9 cellular contexts compared by ENCODE assay signal in the genomic region with DNA sequence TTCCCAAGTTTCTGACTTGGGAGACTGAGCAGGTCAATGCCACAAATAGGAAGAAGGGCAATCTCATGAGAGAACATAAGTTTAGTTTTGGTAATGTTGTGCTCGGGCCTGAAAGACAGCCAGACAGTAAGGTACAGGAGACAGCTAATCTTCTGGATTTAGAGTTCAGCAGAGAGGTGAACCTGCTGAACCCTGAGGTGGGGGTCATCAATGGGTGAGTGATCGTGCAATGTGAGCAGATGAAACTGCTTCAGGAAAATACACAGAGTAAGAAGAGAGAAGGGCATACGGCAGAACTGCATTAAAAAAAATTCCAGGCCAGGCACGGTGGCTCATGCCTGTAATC. TPM values are rescaled to one million over a fixed set of nuclear protein-coding genes. Genes with fewer than 3 reads are reported as not detected.
A peak's percentile ranks its signal among the peaks of the same experiment; 100 is the strongest.
DNase-seq lines count a peak whose midpoint lies in the region; ATAC-seq and TF ChIP-seq lines count a peak whose summit lies in the region.
"Had no signal": no experiment of that assay in that cellular context is flagged by ENCODE, and none has a peak within 500 bp of the region (broad histone marks: within the 10 kb centered on the region; RNA-seq: fewer than 3 reads in every experiment).

No MANE protein-coding gene starts in this region.

- peaks cover 4% of the 10 kb centered on the region; the same call in 1 of the 2 replicates for H3K9me3 Mint-ChIP-seq in WTC11

- peak overlapping the region in 1 of 2 experiments; percentile 74 for H3K18ac ChIP-seq in mesenchymal stem cell (ENCODE audit: low read depth in 1 of 2, low read length in 2 of 2)

- peaks cover 22% of the 10 kb centered on the region for H3K36me3 Mint-ChIP-seq in WTC11

- TF ChIP-seq CTCF in A673 (conservative IDR thresholded peaks at IDR 0.05; ENCODE audit: low read depth, low read length) (no peak), WTC11 (IDR thresholded peaks at IDR 0.05) (no peak), GM10266 (IDR thresholded peaks at IDR 0.05; ENCODE audit: control insufficient read depth, insufficient read depth, low read depth, missing control alignments) (no peak)

- no peak overlapping the region for H2BK12ac ChIP-seq in mesenchymal stem cell (ENCODE audit: low read length in 2 of 2)

- peak overlapping the region; percentile 3 for H3K4me2 ChIP-seq in mesenchymal stem cell (ENCODE audit: low read length, poor library complexity, severe bottlenecking)

- peak; percentile 4 for ATAC-seq in GM21515 (IDR thresholded peaks at IDR 0.05; ENCODE audit: unreplicated experiment)
- no peak for ATAC-seq in WTC11
- ATAC-seq in GM18519 (IDR thresholded peaks at IDR 0.05; ENCODE audit: low FRiP score, unreplicated experiment), result no peak

- no peak overlapping the region for H2BK15ac ChIP-seq in mesenchymal stem cell (ENCODE audit: low read depth, poor library complexity, severe bottlenecking)

- H2AK5ac ChIP-seq in mesenchymal stem cell (ENCODE audit: low read length, severe bottlenecking), result no peak overlapping the region

- POLR2A ChIA-PET in A673 (lab: Charles Lee; ENCODE audit: low non-redundant PET), result no interaction called here
- POLR2A ChIA-PET in WTC11 (lab: Charles Lee), result no interaction called here

- peak overlapping the region; percentile 93 for H3K9ac ChIP-seq in mesenchymal stem cell (ENCODE audit: low read length)

- H3K4me1 Mint-ChIP-seq in WTC11, result peaks cover 5% of the 10 kb centered on the region

- H3K27me3 ChIP-seq in A673 (replicated peaks; ENCODE audit: insufficient read depth, low read depth, low read length, poor library complexity), result no peaks in the 10 kb centered on the region
- no peaks in the 10 kb centered on the region for H3K27me3 ChIP-seq in mesenchymal stem cell (ENCODE audit: control insufficient read depth in 1 of 2, insufficient read depth in 1 of 2, low read length in 2 of 2)
- H3K27me3 ChIP-seq: neutrophil had no signal

- no peak overlapping the region for H2AFZ ChIP-seq in mesenchymal stem cell (ENCODE audit: low read depth, low read length)

- H3K79me1 ChIP-seq in mesenchymal stem cell (replicated peaks; ENCODE audit: low read length, poor library complexity, severe bottlenecking), result peaks cover 15% of the 10 kb centered on the region

- peak overlapping the region; percentile 78 for H3K27ac Mint-ChIP-seq in WTC11

- no TSS peak for BruUV-seq in A673 (replicated peaks; lab: Mats Ljungman, UMichigan)

- CTCF ChIA-PET in A673 (lab: Charles Lee), result no interaction called here
- CTCF ChIA-PET in WTC11 (lab: Charles Lee), result no interaction called here

- DNase-seq in A673 (ENCODE audit: low spot score), result no peak
- no peak for DNase-seq in WTC11 (ENCODE audit: low spot score)
- DNase-seq in mesenchymal stem cell, result no peak
- no peak for DNase-seq in GM10266 (ENCODE audit: extremely low spot score)
- no peak for DNase-seq in HuH-7.5 (ENCODE audit: low spot score)
- DNase-seq in hypothalamus (lab: John Stamatoyannopoulos, UW), result no peak

- no peak overlapping the region for H3K14ac ChIP-seq in mesenchymal stem cell (ENCODE audit: low read length in 2 of 2)

- intact Hi-C loops in A673 (cut with micrococcal nuclease; ENCODE audit: unreplicated experiment), result no loop called here

- no peak overlapping the region for H3K4me3 Mint-ChIP-seq in WTC11

- H3K4me1 ChIP-seq in A673 (ENCODE audit: insufficient read depth, low read length, poor library complexity, severe bottlenecking), result peaks cover 12% of the 10 kb centered on the region
- peaks cover 3% of the 10 kb centered on the region for H3K4me1 ChIP-seq in mesenchymal stem cell (ENCODE audit: control insufficient read depth, insufficient read depth, low read depth, low read length)

- H3K36me3 ChIP-seq in A673 (ENCODE audit: insufficient read depth, low read length, poor library complexity, severe bottlenecking), result no peaks in the 10 kb centered on the region
- H3K36me3 ChIP-seq in mesenchymal stem cell (ENCODE audit: control insufficient read depth in 1 of 2, insufficient read depth in 2 of 2, low read depth in 1 of 2, low read length in 2 of 2), result peaks cover 2 to 16% of the 10 kb centered on the region in 2 experiments

- WGBS in mesenchymal stem cell, result 84% methylated on average over 4 of the region's 4 CpGs

- H2BK5ac ChIP-seq in mesenchymal stem cell (ENCODE audit: low read depth, low read length, poor library complexity, severe bottlenecking), result no peak overlapping the region

- H3K27ac ChIP-seq in A673 (ENCODE audit: low read depth, low read length, poor library complexity, severe bottlenecking), result peak overlapping the region; percentile 82
- peak overlapping the region; percentile 37 for H3K27ac ChIP-seq in mesenchymal stem cell (ENCODE audit: low read length, poor library complexity, severe bottlenecking)
- H3K27ac ChIP-seq: neutrophil had no signal

- H3K23ac ChIP-seq in mesenchymal stem cell (ENCODE audit: low read length in 2 of 2), result no peak overlapping the region

- H4K8ac ChIP-seq in mesenchymal stem cell (ENCODE audit: low read length), result no peak overlapping the region

- no peaks in the 10 kb centered on the region for H3K9me3 ChIP-seq in A673 (ENCODE audit: low read depth, low read length, poor library complexity, severe bottlenecking)
- H3K9me3 ChIP-seq in mesenchymal stem cell (ENCODE audit: control insufficient read depth, low read length), result no peaks in the 10 kb centered on the region
- H3K9me3 ChIP-seq: neutrophil had no signal

- peak overlapping the region in 1 of 2 experiments; percentile 7 for H3K4ac ChIP-seq in mesenchymal stem cell (ENCODE audit: low read depth in 1 of 2, low read length in 2 of 2)

- no peak overlapping the region for H3K4me3 ChIP-seq in A673 (ENCODE audit: low read depth, low read length, poor library complexity, severe bottlenecking)
- peak overlapping the region in 1 of 2 experiments; percentile 74 for H3K4me3 ChIP-seq in mesenchymal stem cell (ENCODE audit: insufficient read depth in 1 of 2, low read depth in 1 of 2, low read length in 2 of 2)

- no peak overlapping the region for H4K91ac ChIP-seq in mesenchymal stem cell (ENCODE audit: low read length)

- no peaks in the 10 kb centered on the region for H3K27me3 Mint-ChIP-seq in WTC11 (ENCODE audit: low read depth)

- no peak overlapping the region for H2BK120ac ChIP-seq in mesenchymal stem cell (ENCODE audit: low read depth, low read length)

TF ChIP-seq in WTC11, 78 proteins besides CTCF, POLR2A, EP300 and RAD21:
- TF ChIP-seq ATF6 (CRISPR knock-in tag; IDR thresholded peaks at IDR 0.05) (no peak), ZNF512 (CRISPR knock-in tag; IDR thresholded peaks at IDR 0.05; ENCODE audit: borderline replicate concordance) (no peak)

RNA-seq across cellular contexts. Expression of gene RUBCN, which starts 23.3 kb away (rescaled TPM):
- total RNA-seq in A673 (2021), result 24.9 and 25.6 TPM in 2 replicates
- total RNA-seq in WTC11 (2021), result 21.8 to 22.9 TPM (median 22.9 TPM) in 3 replicates
- polyA plus RNA-seq in mesenchymal stem cell (2013, experiment 1 of 2), result 13.0 TPM
- 12.6 TPM for polyA plus RNA-seq in mesenchymal stem cell (2013, experiment 2 of 2)

RNA-seq across cellular contexts. Expression of gene FYTTD1, which starts 36.2 kb away (rescaled TPM):
- total RNA-seq in A673 (2021) (89.7 and 93.8 TPM in 2 replicates), WTC11 (2021) (21.4 to 24.5 TPM (median 23.7 TPM) in 3 replicates)
- polyA plus RNA-seq in mesenchymal stem cell (2013, experiment 1 of 2), result 55.2 TPM
- 56.7 TPM for polyA plus RNA-seq in mesenchymal stem cell (2013, experiment 2 of 2)
